ENCODE assay signal across 22 cellular contexts in genomic region chr6:147071786-147072185, GRCh38.
"Had no signal": no experiment of that assay in that cellular context is flagged by ENCODE, and none has a peak within 500 bp of the region (broad histone marks: within the 10 kb centered on the region; RNA-seq: fewer than 3 reads in every experiment).

No MANE protein-coding gene starts in this region.

- H3K36me3 ChIP-seq: colonic mucosa, left lung, neutrophil, tibial artery had no signal

- H3K36me3 Mint-ChIP-seq: stimulated activated memory B cell treated with anti-CD40 and anti-IgM and Interleukin-4, amounts not matched to agents 10 μg/mL and 1 μg/mL and 100 μg/mL, for 72 hours had no signal

- H3K27ac Mint-ChIP-seq: activated CD4-positive, alpha-beta memory T cell treated with anti-CD3 and anti-CD28 coated beads, Interleukin-2, amount 10 ng/mL, durations not matched to agents 7 days and 5 days; activated CD4-positive, alpha-beta T cell treated with anti-CD3 and anti-CD28 coated beads for 36 hours; activated naive CD8-positive, alpha-beta T cell; stimulated activated memory B cell treated with anti-CD40 and anti-IgM and Interleukin-4, amounts not matched to agents 10 μg/mL and 1 μg/mL and 100 μg/mL, for 72 hours had no signal

- H3K4me1 ChIP-seq: colonic mucosa, left lung, tibial artery had no signal

- H3K4me1 Mint-ChIP-seq: activated CD4-positive, alpha-beta memory T cell treated with anti-CD3 and anti-CD28 coated beads, Interleukin-2, amount 10 ng/mL, durations not matched to agents 7 days and 5 days; activated CD4-positive, alpha-beta T cell treated with anti-CD3 and anti-CD28 coated beads for 36 hours; stimulated activated memory B cell treated with anti-CD40 and anti-IgM and Interleukin-4, amounts not matched to agents 10 μg/mL and 1 μg/mL and 100 μg/mL, for 72 hours had no signal

- DNase-seq: activated CD4-positive, alpha-beta memory T cell treated with anti-CD3 and anti-CD28 coated beads, Interleukin-2, amount 10 ng/mL, durations not matched to agents 7 days and 5 days; activated CD4-positive, alpha-beta T cell treated with anti-CD3 and anti-CD28 coated beads for 36 hours; activated gamma-delta T cell treated with Interleukin-2 at 50 U/mL for 16 hours; activated T-cell treated with anti-CD3 and anti-CD28 coated beads, Interleukin-2, amount 50 U/mL, for 4 hours; amniotic stem cell; body of pancreas; caudate nucleus; colonic mucosa; hippocampal formation; left lung; mammary epithelial cell; mucosa of descending colon; naive thymus-derived CD8-positive, alpha-beta T cell; posterior cingulate gyrus; retina; stimulated activated CD4-positive, alpha-beta T cell treated with anti-CD3 and anti-CD28 coated beads, Interleukin-2, amount 100 ng/mL, for 48 hours; T1000; tibial artery had no signal

- H3K4me3 Mint-ChIP-seq: activated CD4-positive, alpha-beta memory T cell treated with anti-CD3 and anti-CD28 coated beads, Interleukin-2, amount 10 ng/mL, durations not matched to agents 7 days and 5 days; activated CD4-positive, alpha-beta T cell treated with anti-CD3 and anti-CD28 coated beads for 36 hours; activated naive CD8-positive, alpha-beta T cell; activated T-cell treated with anti-CD3 and anti-CD28 coated beads, Interleukin-2, amount 50 U/mL, for 4 hours; naive thymus-derived CD8-positive, alpha-beta T cell; stimulated activated memory B cell treated with anti-CD40 and anti-IgM and Interleukin-4, amounts not matched to agents 10 μg/mL and 1 μg/mL and 100 μg/mL, for 72 hours had no signal

- H3K27ac ChIP-seq: body of pancreas, colonic mucosa, left lung, neutrophil, tibial artery had no signal

- ATAC-seq: activated CD4-positive, alpha-beta T cell treated with anti-CD3 and anti-CD28 coated beads for 36 hours; activated T-cell treated with anti-CD3 and anti-CD28 coated beads, Interleukin-2, amount 50 U/mL, for 4 hours; body of pancreas; esophagus mucosa; left lung; mucosa of descending colon; naive thymus-derived CD8-positive, alpha-beta T cell; stimulated activated memory B cell treated with anti-CD40 and anti-IgM and Interleukin-4, amounts not matched to agents 10 μg/mL and 1 μg/mL and 100 μg/mL, for 72 hours had no signal

- H3K9me3 ChIP-seq: colonic mucosa, neutrophil had no signal

- H3K27me3 ChIP-seq: body of pancreas, colonic mucosa, left lung, neutrophil, tibial artery had no signal

- H3K4me3 ChIP-seq: body of pancreas, colonic mucosa, left lung, mucosa of descending colon, tibial artery had no signal

- H3K27me3 Mint-ChIP-seq: activated CD4-positive, alpha-beta memory T cell treated with anti-CD3 and anti-CD28 coated beads, Interleukin-2, amount 10 ng/mL, durations not matched to agents 7 days and 5 days; activated CD4-positive, alpha-beta T cell treated with anti-CD3 and anti-CD28 coated beads for 36 hours; activated naive CD8-positive, alpha-beta T cell; naive thymus-derived CD8-positive, alpha-beta T cell; stimulated activated memory B cell treated with anti-CD40 and anti-IgM and Interleukin-4, amounts not matched to agents 10 μg/mL and 1 μg/mL and 100 μg/mL, for 72 hours had no signal
